In the genomic region with DNA sequence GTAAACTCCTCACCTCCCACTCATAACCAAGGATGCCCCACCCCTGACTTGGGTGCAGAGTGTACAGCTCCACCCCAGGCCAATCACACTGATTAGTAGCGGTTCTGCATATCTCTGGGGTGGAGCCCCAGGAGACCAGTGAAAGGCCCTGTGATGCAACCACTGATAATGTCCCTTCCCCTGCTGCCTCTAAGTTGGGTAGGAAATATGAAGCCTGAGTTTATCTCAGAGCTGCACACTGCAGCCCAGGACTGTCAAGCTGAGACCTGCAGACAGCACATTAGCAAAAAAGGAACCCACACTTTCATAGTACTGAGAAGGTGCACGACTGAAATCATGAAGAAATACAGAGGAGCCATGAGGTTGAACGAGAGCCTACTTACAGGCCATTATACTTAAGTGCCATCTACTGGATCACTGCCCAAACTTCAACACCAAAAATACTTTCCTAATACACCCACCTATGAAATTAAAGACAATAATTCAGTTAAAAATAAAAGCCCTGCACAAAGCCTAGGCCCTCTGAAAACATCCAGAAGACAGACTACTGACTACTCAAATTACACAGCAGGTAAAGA, we compare ENCODE assay signal across 15 cellular contexts.
DNase-seq lines count a peak whose midpoint lies in the region; ATAC-seq and TF ChIP-seq lines count a peak whose summit lies in the region.
"Had no signal": no experiment of that assay in that cellular context is flagged by ENCODE, and none has a peak within 500 bp of the region (broad histone marks: within the 10 kb centered on the region; RNA-seq: fewer than 3 reads in every experiment).

No MANE protein-coding gene starts in this region.

- H2BK120ac ChIP-seq in mesenchymal stem cell (ENCODE audit: low read depth, low read length): no peak overlapping the region

- no peaks in the 10 kb centered on the region for H3K4me1 ChIP-seq in Caco-2
- H3K4me1 ChIP-seq in mesenchymal stem cell (ENCODE audit: control insufficient read depth, insufficient read depth, low read depth, low read length): no peaks in the 10 kb centered on the region
- H3K4me1 ChIP-seq: gastroesophageal sphincter had no signal

- ATAC-seq in GM21576 (IDR thresholded peaks at IDR 0.05; ENCODE audit: unreplicated experiment) (no peak), GM19351 (IDR thresholded peaks at IDR 0.05; ENCODE audit: unreplicated experiment) (no peak)
- no peak for ATAC-seq in activated CD4-positive, alpha-beta T cell treated with anti-CD3 and anti-CD28 coated beads for 36 hours
- ATAC-seq: activated CD8-positive, alpha-beta T cell treated with anti-CD3 and anti-CD28 coated beads for 36 hours; gastroesophageal sphincter had no signal

- WGBS in mesenchymal stem cell: 61% methylated on average over 3 of the region's 3 CpGs

- H3K4me1 Mint-ChIP-seq in Caco-2 (ENCODE audit: low read depth, unreplicated experiment) (no peaks in the 10 kb centered on the region), osteocyte (ENCODE audit: unreplicated experiment) (no peaks in the 10 kb centered on the region)
- no peaks in the 10 kb centered on the region for H3K4me1 Mint-ChIP-seq in activated CD4-positive, alpha-beta T cell treated with anti-CD3 and anti-CD28 coated beads for 36 hours

- H3K9ac ChIP-seq in mesenchymal stem cell (ENCODE audit: low read length): no peak overlapping the region

- H3K4me3 Mint-ChIP-seq in Caco-2 (ENCODE audit: unreplicated experiment) (no peak overlapping the region), osteocyte (ENCODE audit: unreplicated experiment) (no peak overlapping the region)
- no peak overlapping the region for H3K4me3 Mint-ChIP-seq in activated CD4-positive, alpha-beta T cell treated with anti-CD3 and anti-CD28 coated beads for 36 hours
- H3K4me3 Mint-ChIP-seq: activated CD8-positive, alpha-beta T cell treated with anti-CD3 and anti-CD28 coated beads for 36 hours had no signal

- CTCF ChIA-PET in Caco-2 (lab: Charles Lee): no interaction called here
- CTCF ChIA-PET in activated CD4-positive, alpha-beta T cell treated with anti-CD3 and anti-CD28 coated beads for 36 hours (lab: Charles Lee): no interaction called here

- POLR2A ChIA-PET in Caco-2 (lab: Charles Lee): no interaction called here
- POLR2A ChIA-PET in activated CD4-positive, alpha-beta T cell treated with anti-CD3 and anti-CD28 coated beads for 36 hours (lab: Charles Lee): no interaction called here

- H3K18ac ChIP-seq in mesenchymal stem cell (ENCODE audit: low read depth in 1 of 2, low read length in 2 of 2): no peak overlapping the region

- H4K91ac ChIP-seq in mesenchymal stem cell (ENCODE audit: low read length): no peak overlapping the region

- no peak overlapping the region for H2AK5ac ChIP-seq in mesenchymal stem cell (ENCODE audit: low read length, severe bottlenecking)

- DNase-seq in Caco-2: peak in 1 of 2 experiments; percentile 12
- peak; percentile 5 for DNase-seq in KBM-7
- DNase-seq in SK-N-DZ (ENCODE audit: low spot score): peak; percentile 23
- DNase-seq in mesenchymal stem cell: peak; percentile 2
- no peak for DNase-seq in osteocyte (ENCODE audit: extremely low spot score, unreplicated experiment)
- DNase-seq in activated CD4-positive, alpha-beta T cell treated with anti-CD3 and anti-CD28 coated beads for 36 hours: no peak
- DNase-seq: activated CD8-positive, alpha-beta T cell treated with anti-CD3 and anti-CD28 coated beads for 36 hours; C1 segment of cervical spinal cord; midbrain; NCI-H1048; NCI-H446 treated with DMSO at 0.1 percent for 48 hours; posterior cingulate gyrus had no signal

- H3K27me3 ChIP-seq in Caco-2 (replicated peaks; ENCODE audit: control insufficient read depth, insufficient read depth, low read length) (no peaks in the 10 kb centered on the region), mesenchymal stem cell (ENCODE audit: control insufficient read depth in 1 of 2, insufficient read depth in 1 of 2, low read length in 2 of 2) (no peaks in the 10 kb centered on the region)
- H3K27me3 ChIP-seq: gastroesophageal sphincter had no signal

- no peak overlapping the region for H3K27ac ChIP-seq in mesenchymal stem cell (ENCODE audit: low read length, poor library complexity, severe bottlenecking)
- H3K27ac ChIP-seq: gastroesophageal sphincter had no signal

- H3K27ac Mint-ChIP-seq in Caco-2 (ENCODE audit: unreplicated experiment) (no peak overlapping the region), osteocyte (ENCODE audit: unreplicated experiment) (no peak overlapping the region)
- H3K27ac Mint-ChIP-seq in activated CD4-positive, alpha-beta T cell treated with anti-CD3 and anti-CD28 coated beads for 36 hours: no peak overlapping the region
- H3K27ac Mint-ChIP-seq: activated CD8-positive, alpha-beta T cell treated with anti-CD3 and anti-CD28 coated beads for 36 hours had no signal

- no TSS peak for BruUV-seq in Caco-2 (replicated peaks; lab: Mats Ljungman, UMichigan)

- TF ChIP-seq CTCF in Caco-2 (IDR thresholded peaks at IDR 0.05; ENCODE audit: insufficient read depth in 1 of 2, low read depth in 1 of 2, low read length in 1 of 2, severe bottlenecking in 1 of 2, unreplicated experiment in 1 of 2): peak; percentile 22 to 28
- TF ChIP-seq CTCF in osteocyte (IDR thresholded peaks at IDR 0.05): no peak

- H3K4me2 ChIP-seq in mesenchymal stem cell (ENCODE audit: low read length, poor library complexity, severe bottlenecking): no peak overlapping the region

- H3K14ac ChIP-seq in mesenchymal stem cell (ENCODE audit: low read length in 2 of 2): no peak overlapping the region

- no peak overlapping the region for H3K4ac ChIP-seq in mesenchymal stem cell (ENCODE audit: low read depth in 1 of 2, low read length in 2 of 2)

- H3K9me3 Mint-ChIP-seq in Caco-2 (ENCODE audit: unreplicated experiment) (no peaks in the 10 kb centered on the region), osteocyte (ENCODE audit: unreplicated experiment) (peaks cover 47% of the 10 kb centered on the region)
- H3K9me3 Mint-ChIP-seq in activated CD4-positive, alpha-beta T cell treated with anti-CD3 and anti-CD28 coated beads for 36 hours (ENCODE audit: low read depth): peaks cover 16% of the 10 kb centered on the region

- no peaks in the 10 kb centered on the region for H3K36me3 ChIP-seq in Caco-2 (ENCODE audit: control insufficient read depth, insufficient read depth, low read length)
- no peaks in the 10 kb centered on the region for H3K36me3 ChIP-seq in mesenchymal stem cell (ENCODE audit: control insufficient read depth in 1 of 2, insufficient read depth in 2 of 2, low read depth in 1 of 2, low read length in 2 of 2)
- H3K36me3 ChIP-seq: gastroesophageal sphincter had no signal

- intact Hi-C loops in Caco-2 (cut with micrococcal nuclease; ENCODE audit: unreplicated experiment): loop anchor here (2.0 to 10.0 kb wide), 6 partner anchors 240 to 1025 kb away; no protein-coding TSS in a partner anchor
- intact Hi-C loops in activated CD4-positive, alpha-beta T cell treated with anti-CD3 and anti-CD28 coated beads for 36 hours (cut with DNase I, micrococcal nuclease): no loop called here

- H4K8ac ChIP-seq in mesenchymal stem cell (ENCODE audit: low read length): no peak overlapping the region

- no peak overlapping the region for H3K4me3 ChIP-seq in Caco-2 (ENCODE audit: low read depth, low read length)
- H3K4me3 ChIP-seq in mesenchymal stem cell (ENCODE audit: insufficient read depth in 1 of 2, low read depth in 1 of 2, low read length in 2 of 2): no peak overlapping the region
- H3K4me3 ChIP-seq: gastroesophageal sphincter had no signal

- H3K27me3 Mint-ChIP-seq in Caco-2 (ENCODE audit: insufficient read depth, unreplicated experiment) (no peaks in the 10 kb centered on the region), osteocyte (ENCODE audit: unreplicated experiment) (no peaks in the 10 kb centered on the region)
- no peaks in the 10 kb centered on the region for H3K27me3 Mint-ChIP-seq in activated CD4-positive, alpha-beta T cell treated with anti-CD3 and anti-CD28 coated beads for 36 hours
- H3K27me3 Mint-ChIP-seq: activated CD8-positive, alpha-beta T cell treated with anti-CD3 and anti-CD28 coated beads for 36 hours had no signal

- no peak overlapping the region for H2BK15ac ChIP-seq in mesenchymal stem cell (ENCODE audit: low read depth, poor library complexity, severe bottlenecking)

- no peak overlapping the region for H2AFZ ChIP-seq in mesenchymal stem cell (ENCODE audit: low read depth, low read length)

- 0 out of 2 replicates have a peak, but pooled peaks cover 1% of the 10 kb centered on the region for H3K9me3 ChIP-seq in Caco-2
- peaks cover 25% of the 10 kb centered on the region for H3K9me3 ChIP-seq in mesenchymal stem cell (ENCODE audit: control insufficient read depth, low read length)

- no peaks in the 10 kb centered on the region for H3K79me1 ChIP-seq in mesenchymal stem cell (replicated peaks; ENCODE audit: low read length, poor library complexity, severe bottlenecking)

- H2BK12ac ChIP-seq in mesenchymal stem cell (ENCODE audit: low read length in 2 of 2): no peak overlapping the region

- H2BK5ac ChIP-seq in mesenchymal stem cell (ENCODE audit: low read depth, low read length, poor library complexity, severe bottlenecking): no peak overlapping the region

- no peaks in the 10 kb centered on the region for H3K36me3 Mint-ChIP-seq in Caco-2 (ENCODE audit: insufficient read depth, unreplicated experiment)
- H3K36me3 Mint-ChIP-seq in osteocyte (ENCODE audit: unreplicated experiment): no peaks in the 10 kb centered on the region
- no peaks in the 10 kb centered on the region for H3K36me3 Mint-ChIP-seq in activated CD4-positive, alpha-beta T cell treated with anti-CD3 and anti-CD28 coated beads for 36 hours (ENCODE audit: low read depth)

- H3K23ac ChIP-seq in mesenchymal stem cell (ENCODE audit: low read length in 2 of 2): no peak overlapping the region

- in situ Hi-C loops in KBM-7 (cut with MboI; ENCODE audit: low pct_unique_long_range_greater_than_20kb, low sequenced_read_pairs): no loop called here

Comparison
In these comparisons a context has a peak if more than half of its experiments do, and no peak if none do; other contexts are left out.
1. DNase-seq: peak in KBM-7 (single experiment), SK-N-DZ (single experiment) and mesenchymal stem cell (single experiment); none in osteocyte (single experiment) and activated CD4-positive, alpha-beta T cell treated with anti-CD3 and anti-CD28 coated beads for 36 hours (single experiment).